22 cellular contexts compared by ENCODE assay signal in genomic region chr3:47536967-47537366, GRCh38. TPM values are rescaled to one million over a fixed set of nuclear protein-coding genes. Genes with fewer than 3 reads are reported as not detected.
DNase-seq lines count a peak whose midpoint lies in the region; ATAC-seq, FAIRE-seq and TF ChIP-seq lines count a peak whose summit lies in the region.
"Had no signal": no experiment of that assay in that cellular context is flagged by ENCODE, and none has a peak within 500 bp of the region (broad histone marks: within the 10 kb centered on the region; RNA-seq: fewer than 3 reads in every experiment).

No MANE protein-coding gene starts in this region.

- H3K4me1 ChIP-seq in HepG2 (ENCODE audit: insufficient read depth, low read length): peaks cover 25% of the 10 kb centered on the region
- H3K4me1 ChIP-seq in right lobe of liver: no peaks in the 10 kb centered on the region
- H3K4me1 ChIP-seq in neuronal stem cell (ENCODE audit: control insufficient read depth in 2 of 2, insufficient read depth in 1 of 2, low read depth in 1 of 2, low read length in 2 of 2): peaks cover 7 to 16% of the 10 kb centered on the region in 2 donors
- H3K4me1 ChIP-seq: SJSA1 had no signal

- intact Hi-C loops in HepG2 (cut with micrococcal nuclease; ENCODE audit: unreplicated experiment): no loop called here
- intact Hi-C loops in right lobe of liver (cut with DNase I): no loop called here
- intact Hi-C loops in dorsolateral prefrontal cortex (cut with DNase I): no loop called here
- intact Hi-C loops in Right ventricle myocardium superior (cut with DNase I): no loop called here

- H4K8ac ChIP-seq in neuronal stem cell (ENCODE audit: low read depth, low read length): no peak overlapping the region

- H3K4ac ChIP-seq in neuronal stem cell (ENCODE audit: low read length): no peak overlapping the region

- peak overlapping the region; percentile 91 for H2BK15ac ChIP-seq in neuronal stem cell (ENCODE audit: low read length)

- no TSS peak for BruUV-seq in HepG2 (replicated peaks; lab: Mats Ljungman, UMichigan)

- no peak overlapping the region for H3K23ac ChIP-seq in neuronal stem cell (ENCODE audit: low read depth, low read length, poor library complexity)

- CTCF ChIA-PET in HepG2 (lab: Yijun Ruan, JAX; ENCODE audit: low intra/inter-chr PET ratio, low total read pairs): no interaction called here
- CTCF ChIA-PET in activated CD4-positive, alpha-beta memory T cell treated with anti-CD3 and anti-CD28 coated beads, Interleukin-2, amount 10 ng/mL, durations not matched to agents 7 days and 5 days (lab: Charles Lee): no interaction called here

- H3K4me3 Mint-ChIP-seq in activated CD4-positive, alpha-beta memory T cell treated with anti-CD3 and anti-CD28 coated beads, Interleukin-2, amount 10 ng/mL, durations not matched to agents 7 days and 5 days: no peak overlapping the region
- H3K4me3 Mint-ChIP-seq: CD4-positive, alpha-beta memory T cell; HFFc6 had no signal

- in situ Hi-C loops in HepG2 (cut with HindIII; ENCODE audit: extremely low pct_ligation_motif_present, low pct_unique_long_range_greater_than_20kb): no loop called here

- H4K20me1 ChIP-seq in HepG2 (ENCODE audit: insufficient read depth, low read length): no peaks in the 10 kb centered on the region

- no peak overlapping the region for H2AFZ ChIP-seq in HepG2 (ENCODE audit: low read length)
- H2AFZ ChIP-seq in neuronal stem cell (ENCODE audit: low read length): peak overlapping the region; percentile 80

- peaks cover 9% of the 10 kb centered on the region for H3K27me3 Mint-ChIP-seq in activated CD4-positive, alpha-beta memory T cell treated with anti-CD3 and anti-CD28 coated beads, Interleukin-2, amount 10 ng/mL, durations not matched to agents 7 days and 5 days

- no peak for TF ChIP-seq POLR2A in HepG2 (IDR thresholded peaks at IDR 0.05; ENCODE audit: insufficient read depth in 1 of 2, low read depth in 2 of 2, low read length in 2 of 2)
- no peak for TF ChIP-seq POLR2A in right lobe of liver (IDR thresholded peaks at IDR 0.05)

- no peaks in the 10 kb centered on the region for H3K79me1 ChIP-seq in neuronal stem cell (ENCODE audit: low read depth, low read length)

- TF ChIP-seq CTCF in HepG2 (CRISPR knock-in tag; IDR thresholded peaks at IDR 0.05) (no peak), right lobe of liver (IDR thresholded peaks at IDR 0.05) (no peak), dorsolateral prefrontal cortex (IDR thresholded peaks at IDR 0.05 in 54 of 56, conservative IDR thresholded peaks at IDR 0.05 in 2 of 56; ENCODE audit: low read depth in 1 of 56, partially characterized antibody in 56 of 56) (no peak)

- H2AK5ac ChIP-seq in neuronal stem cell (ENCODE audit: low read depth, low read length): peak overlapping the region; percentile 82

- H3K9ac ChIP-seq in HepG2 (ENCODE audit: insufficient read depth, low read depth, low read length): no peak overlapping the region
- H3K9ac ChIP-seq in neuronal stem cell (ENCODE audit: low read depth, low read length, poor library complexity): no peak overlapping the region

- no peak overlapping the region for H3K4me3 ChIP-seq in HepG2 (replicated peaks in 1 of 3; ENCODE audit: insufficient read depth in 1 of 3, low read depth in 2 of 3, low read length in 3 of 3)
- H3K4me3 ChIP-seq in right lobe of liver: no peak overlapping the region
- H3K4me3 ChIP-seq in dorsolateral prefrontal cortex: peak overlapping the region in 2 of 59 donors; percentile 37 to 44
- H3K4me3 ChIP-seq in neuronal stem cell (ENCODE audit: low read length in 2 of 2): no peak overlapping the region
- H3K4me3 ChIP-seq: SJSA1 had no signal

- no peak overlapping the region for H2BK5ac ChIP-seq in neuronal stem cell (ENCODE audit: low read length)

- TF ChIP-seq EP300 in HepG2 (IDR thresholded peaks at IDR 0.05; ENCODE audit: low read depth in 2 of 2, low read length in 2 of 2) (no peak), HepG2 (CRISPR knock-in tag; IDR thresholded peaks at IDR 0.05; ENCODE audit: borderline replicate concordance) (no peak)

- H3K36me3 Mint-ChIP-seq in activated CD4-positive, alpha-beta memory T cell treated with anti-CD3 and anti-CD28 coated beads, Interleukin-2, amount 10 ng/mL, durations not matched to agents 7 days and 5 days (ENCODE audit: low read depth): no peaks in the 10 kb centered on the region
- H3K36me3 Mint-ChIP-seq: CD4-positive, alpha-beta memory T cell had no signal

- H2BK12ac ChIP-seq in neuronal stem cell (ENCODE audit: low read length): peak overlapping the region; percentile 3

- FAIRE-seq in HepG2 (lab: Jason Lieb, UNC): no peak
- FAIRE-seq: GM12892, H54 had no signal

- no peaks in the 10 kb centered on the region for H3K79me2 ChIP-seq in HepG2 (ENCODE audit: insufficient read depth, low read length)

- DNase-seq in HepG2 (ENCODE audit: low spot score): no peak
- DNase-seq in right lobe of liver: no peak
- no peak for DNase-seq in dorsolateral prefrontal cortex
- no peak for DNase-seq in neuronal stem cell (ENCODE audit: low spot score)
- DNase-seq in Right ventricle myocardium superior: no peak
- DNase-seq in activated CD4-positive, alpha-beta memory T cell treated with anti-CD3 and anti-CD28 coated beads, Interleukin-2, amount 10 ng/mL, durations not matched to agents 7 days and 5 days: no peak
- DNase-seq in NCI-H1694 treated with DMSO at 0.1 percent for 48 hours (lab: John Stamatoyannopoulos, UW): no peak
- DNase-seq: 8988T; Calu3; CD4-positive, alpha-beta memory T cell; DMS53; EL; HFFc6; NCI-H1417 treated with DMSO at 0.1 percent for 48 hours; NCI-H2029; NCI-H345; NCI-H526; PC-3 had no signal

- H3K36me3 ChIP-seq in HepG2 (replicated peaks in 1 of 2; ENCODE audit: control insufficient read depth in 1 of 2, insufficient read depth in 2 of 2, low read length in 2 of 2) (no peaks in the 10 kb centered on the region), right lobe of liver (no peaks in the 10 kb centered on the region), neuronal stem cell (replicated peaks in 1 of 2; ENCODE audit: control insufficient read depth in 2 of 2, insufficient read depth in 2 of 2, low read length in 2 of 2) (no peaks in the 10 kb centered on the region)
- H3K36me3 ChIP-seq: SJSA1 had no signal

- no peaks in the 10 kb centered on the region for H3K9me3 Mint-ChIP-seq in activated CD4-positive, alpha-beta memory T cell treated with anti-CD3 and anti-CD28 coated beads, Interleukin-2, amount 10 ng/mL, durations not matched to agents 7 days and 5 days
- H3K9me3 Mint-ChIP-seq: CD4-positive, alpha-beta memory T cell; HFFc6 had no signal

- H4K91ac ChIP-seq in neuronal stem cell (ENCODE audit: low read depth, low read length, poor library complexity): no peak overlapping the region

- H2BK120ac ChIP-seq in neuronal stem cell (ENCODE audit: low read depth, low read length): peak overlapping the region; percentile 92

- H3K27ac ChIP-seq in HepG2 (ENCODE audit: extremely low read length, insufficient read depth, low read length): no peak overlapping the region
- no peak overlapping the region for H3K27ac ChIP-seq in right lobe of liver
- H3K27ac ChIP-seq in dorsolateral prefrontal cortex: peak overlapping the region in 50 of 59 donors; percentile 12 to 85 (median 68)
- no peak overlapping the region for H3K27ac ChIP-seq in neuronal stem cell (replicated peaks; ENCODE audit: low read length)
- H3K27ac ChIP-seq: SJSA1 had no signal

- no peak overlapping the region for H3K14ac ChIP-seq in neuronal stem cell (ENCODE audit: low read length)

- ATAC-seq in HepG2 (peak; percentile 30; the same call in 2 of the 3 replicates), right lobe of liver (no peak), GM18498 (IDR thresholded peaks at IDR 0.05; ENCODE audit: unreplicated experiment) (no peak), Right ventricle myocardium superior (ENCODE audit: poor library complexity) (no peak)
- ATAC-seq: PC-3 had no signal

- no peak for TF ChIP-seq RAD21 in HepG2 (CRISPR knock-in tag; IDR thresholded peaks at IDR 0.05)

- H3K27me3 ChIP-seq in HepG2 (ENCODE audit: control insufficient read depth in 1 of 2, insufficient read depth in 2 of 2, low read length in 2 of 2) (peaks cover 1 to 13% of the 10 kb centered on the region in 2 experiments; a peak in 4 of 5 replicates), right lobe of liver (no peaks in the 10 kb centered on the region), dorsolateral prefrontal cortex (no peaks in the 10 kb centered on the region), neuronal stem cell (ENCODE audit: control insufficient read depth in 3 of 3, insufficient read depth in 3 of 3, low read depth in 1 of 3, low read length in 3 of 3) (no peaks in the 10 kb centered on the region)
- H3K27me3 ChIP-seq: SJSA1 had no signal

- H3K9me3 ChIP-seq in HepG2 (ENCODE audit: low read length) (no peaks in the 10 kb centered on the region), right lobe of liver (no peaks in the 10 kb centered on the region), neuronal stem cell (replicated peaks in 1 of 2; ENCODE audit: control insufficient read depth in 2 of 2, insufficient read depth in 1 of 2, low read depth in 1 of 2, low read length in 2 of 2) (peaks cover 0 to 2% of the 10 kb centered on the region in 2 donors)
- H3K9me3 ChIP-seq: SJSA1 had no signal

- WGBS in HepG2 (ENCODE audit: low lambda C conversion rate): 20% methylated on average over 6 of the region's 6 CpGs
- 82% methylated on average over 4 of the region's 6 CpGs for WGBS in right lobe of liver (ENCODE audit: insufficient coverage, low coverage, low lambda C conversion rate, missing lambda C conversion rate)
- no CpG with 5 or more reads among the region's 6 CpGs for WGBS in neuronal stem cell (ENCODE audit: extremely low coverage in 2 of 2, insufficient read length in 2 of 2, insufficient replicate concordance in 1 of 2), 2 donors

- no peaks in the 10 kb centered on the region for H3K4me1 Mint-ChIP-seq in activated CD4-positive, alpha-beta memory T cell treated with anti-CD3 and anti-CD28 coated beads, Interleukin-2, amount 10 ng/mL, durations not matched to agents 7 days and 5 days
- H3K4me1 Mint-ChIP-seq: CD4-positive, alpha-beta memory T cell had no signal

- H3K27ac Mint-ChIP-seq in activated CD4-positive, alpha-beta memory T cell treated with anti-CD3 and anti-CD28 coated beads, Interleukin-2, amount 10 ng/mL, durations not matched to agents 7 days and 5 days: no peak overlapping the region
- H3K27ac Mint-ChIP-seq: CD4-positive, alpha-beta memory T cell; HFFc6 had no signal

- POLR2A ChIA-PET in HepG2 (lab: Yijun Ruan, JAX): no interaction called here
- POLR2A ChIA-PET in activated CD4-positive, alpha-beta memory T cell treated with anti-CD3 and anti-CD28 coated beads, Interleukin-2, amount 10 ng/mL, durations not matched to agents 7 days and 5 days (lab: Charles Lee): no interaction called here

- H3K4me2 ChIP-seq in HepG2 (ENCODE audit: low read depth, low read length) (peak overlapping the region; percentile 21; the same call in 1 of the 2 replicates), neuronal stem cell (ENCODE audit: insufficient read depth, low read length, poor library complexity, severe bottlenecking) (no peak overlapping the region)

- peak overlapping the region; percentile 95 for H3K18ac ChIP-seq in neuronal stem cell (ENCODE audit: low read length)

RNA-seq across cellular contexts. Expression of gene ELP6, which starts 23.5 kb away (rescaled TPM):
- total RNA-seq in HepG2 (2016; rRNA removed; fragmentation: Illumina TruSeq; extraction: Trizol) (38.6 and 45.0 TPM in 2 replicates), right lobe of liver (10 to 100 TPM; 10.1 to 18.1 (median 13.9) TPM), dorsolateral prefrontal cortex (10 to 100 TPM; 22.2 to 44.0 (median 33.7) TPM), Right ventricle myocardium superior (20.1 TPM)
- 21.1 and 22.8 TPM in 2 replicates for total RNA-seq in HepG2 (2016; cell fraction: cytosol; rRNA removed; fragmentation: Illumina TruSeq; extraction: Trizol; ENCODE audit: low read depth)
- 40.9 and 43.5 TPM in 2 replicates for total RNA-seq in HepG2 (2016; cell fraction: insoluble cytoplasmic fraction; rRNA removed; fragmentation: Illumina TruSeq; extraction: Trizol)
- total RNA-seq in HepG2 (2016; cell fraction: membrane; rRNA removed; fragmentation: Illumina TruSeq; extraction: Trizol): 31.1 and 33.1 TPM in 2 replicates
- total RNA-seq in HepG2 (2016; cell fraction: nucleus; rRNA removed; fragmentation: Illumina TruSeq; extraction: Trizol): 35.1 and 40.6 TPM in 2 replicates
- 43.6 and 49.3 TPM in 2 replicates for polyA plus RNA-seq in HepG2 (2011; rRNA removed)
- 48.6 and 55.2 TPM in 2 replicates for polyA plus RNA-seq in HepG2 (2011; cell fraction: cytosol; rRNA removed)
- polyA plus RNA-seq in HepG2 (2011; cell fraction: nucleus; rRNA removed): 27.3 and 28.8 TPM in 2 replicates
- polyA plus RNA-seq in HepG2 (2012): 15.1 and 17.2 TPM in 2 replicates
- 15.9 and 19.1 TPM in 2 replicates for polyA plus RNA-seq in HepG2 (2016; cell fraction: cytosol; fragmentation: Illumina TruSeq; extraction: Trizol; ENCODE audit: low read depth)
- 46.8 and 48.4 TPM in 2 replicates for polyA plus RNA-seq in HepG2 (2016; cell fraction: insoluble cytoplasmic fraction; fragmentation: Illumina TruSeq; extraction: Trizol; ENCODE audit: low read depth)
- 23.9 and 24.2 TPM in 2 replicates for polyA plus RNA-seq in HepG2 (2016; cell fraction: membrane; fragmentation: Illumina TruSeq; extraction: Trizol; ENCODE audit: low read depth)
- polyA plus RNA-seq in HepG2 (2016; cell fraction: nucleus; fragmentation: Illumina TruSeq; extraction: Trizol; ENCODE audit: insufficient read depth, low read depth): 63.6 and 69.2 TPM in 2 replicates
- 60.8 and 110 TPM in 2 replicates for polyA minus RNA-seq in HepG2 (2011; rRNA and poly(A)+ RNA removed; ENCODE audit: low replicate concordance)
- 12.7 and 18.2 TPM in 2 replicates for polyA minus RNA-seq in HepG2 (2011; cell fraction: cytosol; rRNA and poly(A)+ RNA removed)
- polyA minus RNA-seq in HepG2 (2011; cell fraction: nucleus; rRNA and poly(A)+ RNA removed): 49.6 and 56.1 TPM in 2 replicates
- 29.8 TPM for polyA plus RNA-seq in neuronal stem cell (2013, experiment 1 of 2)
- polyA plus RNA-seq in neuronal stem cell (2013, experiment 2 of 2): 29.9 TPM
- total RNA-seq in activated CD4-positive, alpha-beta memory T cell treated with anti-CD3 and anti-CD28 coated beads, Interleukin-2, amount 10 ng/mL, durations not matched to agents 7 days and 5 days: 10 to 100 TPM; 34.9 to 36.6 TPM

RNA-seq across cellular contexts. Expression of gene CSPG5, which starts 41.7 kb away (rescaled TPM):
- total RNA-seq in HepG2 (2016; rRNA removed; fragmentation: Illumina TruSeq; extraction: Trizol) (0.07 TPM in 1 of 2 replicates, not detected in the other), right lobe of liver (under 1 TPM in 5 of 6 experiments, not detected in 1; 0.18 to 0.39 (median 0.25) TPM), dorsolateral prefrontal cortex (100 to 1,000 TPM in 5 of 120 experiments, 10 to 100 TPM in 115; 31.3 to 143 (median 68.7) TPM), Right ventricle myocardium superior (0.22 TPM)
- not detected in 2 replicates for total RNA-seq in HepG2 (2016; cell fraction: cytosol; rRNA removed; fragmentation: Illumina TruSeq; extraction: Trizol; ENCODE audit: low read depth)
- total RNA-seq in HepG2 (2016; cell fraction: insoluble cytoplasmic fraction; rRNA removed; fragmentation: Illumina TruSeq; extraction: Trizol): 0.11 TPM in 1 of 2 replicates, not detected in the other
- total RNA-seq in HepG2 (2016; cell fraction: membrane; rRNA removed; fragmentation: Illumina TruSeq; extraction: Trizol): not detected in 2 replicates
- 0.25 and 0.37 TPM in 2 replicates for total RNA-seq in HepG2 (2016; cell fraction: nucleus; rRNA removed; fragmentation: Illumina TruSeq; extraction: Trizol)
- polyA plus RNA-seq in HepG2 (2011; rRNA removed): 0.10 and 0.15 TPM in 2 replicates
- polyA plus RNA-seq in HepG2 (2011; cell fraction: cytosol; rRNA removed): 0.05 and 0.06 TPM in 2 replicates
- 0.11 and 0.23 TPM in 2 replicates for polyA plus RNA-seq in HepG2 (2011; cell fraction: nucleus; rRNA removed)
- polyA plus RNA-seq in HepG2 (2012): 0.08 and 0.20 TPM in 2 replicates
- polyA plus RNA-seq in HepG2 (2016; cell fraction: cytosol; fragmentation: Illumina TruSeq; extraction: Trizol; ENCODE audit: low read depth): not detected in 2 replicates
- not detected in 2 replicates for polyA plus RNA-seq in HepG2 (2016; cell fraction: insoluble cytoplasmic fraction; fragmentation: Illumina TruSeq; extraction: Trizol; ENCODE audit: low read depth)
- polyA plus RNA-seq in HepG2 (2016; cell fraction: membrane; fragmentation: Illumina TruSeq; extraction: Trizol; ENCODE audit: low read depth): 0.11 TPM in 1 of 2 replicates, not detected in the other
- not detected in 2 replicates for polyA plus RNA-seq in HepG2 (2016; cell fraction: nucleus; fragmentation: Illumina TruSeq; extraction: Trizol; ENCODE audit: insufficient read depth, low read depth)
- 0.08 and 0.75 TPM in 2 replicates for polyA minus RNA-seq in HepG2 (2011; rRNA and poly(A)+ RNA removed; ENCODE audit: low replicate concordance)
- not detected in 2 replicates for polyA minus RNA-seq in HepG2 (2011; cell fraction: cytosol; rRNA and poly(A)+ RNA removed)
- polyA minus RNA-seq in HepG2 (2011; cell fraction: nucleus; rRNA and poly(A)+ RNA removed): 0.90 and 1.2 TPM in 2 replicates
- polyA plus RNA-seq in neuronal stem cell (2013, experiment 1 of 2): 9.8 TPM
- polyA plus RNA-seq in neuronal stem cell (2013, experiment 2 of 2): 10.1 TPM
- under 1 TPM; 0.30 to 0.40 TPM for total RNA-seq in activated CD4-positive, alpha-beta memory T cell treated with anti-CD3 and anti-CD28 coated beads, Interleukin-2, amount 10 ng/mL, durations not matched to agents 7 days and 5 days
- polyA plus RNA-seq: CD4-positive, alpha-beta memory T cell had no signal

Comparison
In these comparisons a context has a peak if more than half of its experiments do, and no peak if none do; other contexts are left out.
1. H3K27ac ChIP-seq: peak in dorsolateral prefrontal cortex (50 of 59); none in HepG2 (single experiment), right lobe of liver (0 of 3) and neuronal stem cell (single experiment).
2. RNA of gene CSPG5, which starts 41.7 kb away (total RNA-seq): 31.3 to 143 TPM in dorsolateral prefrontal cortex; 0.30 to 0.40 TPM in activated CD4-positive, alpha-beta memory T cell treated with anti-CD3 and anti-CD28 coated beads, Interleukin-2, amount 10 ng/mL, durations not matched to agents 7 days and 5 days, 0.18 to 0.39 TPM in right lobe of liver, 0.22 TPM in Right ventricle myocardium superior (single experiment) and 0.07 to 0.37 TPM in HepG2; every median in the first group is over 10 times any median in the second.